20 cellular contexts compared by ENCODE assay signal in the genomic region with DNA sequence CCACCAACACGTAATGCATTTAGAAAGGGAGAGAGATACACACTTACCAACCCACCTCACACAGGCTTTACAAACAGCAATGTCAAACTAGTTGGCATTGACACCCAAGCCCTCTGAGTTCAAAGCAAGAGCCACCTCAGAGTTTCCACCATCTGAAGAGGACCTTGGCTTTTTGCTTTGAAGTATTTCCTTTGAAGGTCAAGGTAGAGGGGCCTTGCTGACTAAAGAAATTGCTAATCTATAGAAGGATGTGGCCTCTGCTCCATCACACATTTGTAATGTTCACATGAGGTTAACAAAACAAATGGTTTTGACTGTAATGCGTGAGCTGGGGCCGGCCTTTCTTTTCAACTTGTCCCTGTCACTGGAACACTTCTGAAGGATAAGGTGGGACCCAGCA.
"Had no signal": no experiment of that assay in that cellular context is flagged by ENCODE, and none has a peak within 500 bp of the region (broad histone marks: within the 10 kb centered on the region; RNA-seq: fewer than 3 reads in every experiment).

No MANE protein-coding gene starts in this region.

- H3K4me3 Mint-ChIP-seq: dendritic cell treated with granulocyte-macrophage colony-stimulating factor and Interleukin-4, amounts not matched to agents 40 ng/mL and 50 ng/mL, for 4 days; naive B cell; nephron progenitor cell; type B pancreatic cell had no signal

- H3K9me3 ChIP-seq: prostate gland, suprapubic skin, thyroid gland had no signal

- DNase-seq: erythroblast; foreskin keratinocyte; kidney; left colon; left ventricle myocardium superior; mesendoderm; naive B cell; nephron progenitor cell; stimulated activated CD4-positive, alpha-beta T cell treated with anti-CD3 and anti-CD28 coated beads, Interleukin-2, amount 100 ng/mL, for 24 hours; stimulated activated CD4-positive, alpha-beta T cell treated with anti-CD3 and anti-CD28 coated beads, Interleukin-4, amount 100 ng/mL, for 4 hours; stimulated activated naive CD4-positive, alpha-beta T cell; thyroid gland had no signal

- H3K27me3 ChIP-seq: thyroid gland had no signal

- H3K4me3 ChIP-seq: prostate gland, suprapubic skin, thyroid gland had no signal

- H3K9me3 Mint-ChIP-seq: dendritic cell treated with granulocyte-macrophage colony-stimulating factor and Interleukin-4, amounts not matched to agents 40 ng/mL and 50 ng/mL, for 4 days; nephron progenitor cell; type B pancreatic cell had no signal

- ATAC-seq: foreskin keratinocyte, left colon, left ventricle myocardium superior, sciatic nerve had no signal

- H3K27ac ChIP-seq: foreskin keratinocyte, parathyroid adenoma, prostate gland, suprapubic skin, thyroid gland had no signal

- FAIRE-seq: colon, kidney, urothelium cell line had no signal

- H3K27ac Mint-ChIP-seq: dendritic cell treated with granulocyte-macrophage colony-stimulating factor and Interleukin-4, amounts not matched to agents 40 ng/mL and 50 ng/mL, for 4 days; naive B cell; nephron progenitor cell; type B pancreatic cell had no signal

- H3K4me1 ChIP-seq: foreskin keratinocyte, parathyroid adenoma, prostate gland, suprapubic skin, thyroid gland had no signal

- H3K4me1 Mint-ChIP-seq: naive B cell had no signal

- H3K36me3 ChIP-seq: prostate gland, suprapubic skin, thyroid gland had no signal

- H3K36me3 Mint-ChIP-seq: naive B cell, type B pancreatic cell had no signal
